Comparison of ENCODE assay signal across 1 cellular context in the genomic region with DNA sequence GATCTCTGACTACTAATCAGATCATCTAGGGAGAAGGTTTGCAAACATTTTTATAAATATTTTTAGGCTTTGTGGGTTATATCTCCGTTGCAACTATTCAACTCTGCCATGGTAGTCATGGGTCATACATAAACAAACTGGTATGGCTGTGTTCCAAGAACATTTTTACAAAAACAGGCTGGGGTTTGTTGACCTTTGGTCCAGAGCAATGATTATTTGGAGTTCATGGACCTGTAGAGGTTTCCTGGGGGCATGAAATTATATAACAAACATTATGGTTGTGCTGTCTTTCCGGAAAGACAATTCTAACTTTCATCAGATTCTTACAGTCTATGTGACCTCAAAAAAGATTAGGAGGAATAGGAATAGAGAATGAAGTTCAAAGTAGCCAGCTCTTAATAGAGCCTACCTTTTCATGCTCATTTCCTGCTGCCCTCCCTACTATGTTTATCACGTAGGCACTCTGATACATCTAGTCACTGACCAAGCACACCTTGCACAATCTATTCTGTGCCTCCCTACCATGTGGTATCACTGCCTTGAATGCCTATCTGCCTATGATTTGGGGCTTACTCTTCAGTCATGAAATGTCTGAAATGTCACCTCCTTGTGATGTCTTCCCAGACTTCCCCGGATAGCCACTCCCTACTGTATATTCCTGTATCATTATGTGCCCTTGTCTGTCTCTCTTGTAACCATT.
TF ChIP-seq lines count a peak whose summit lies in the region.

No MANE protein-coding gene starts in this region.

TF ChIP-seq in HepG2, 621 proteins besides CTCF, POLR2A, EP300 and RAD21 (continued from another document and continues in another):
- TF ChIP-seq, protein P1, sequence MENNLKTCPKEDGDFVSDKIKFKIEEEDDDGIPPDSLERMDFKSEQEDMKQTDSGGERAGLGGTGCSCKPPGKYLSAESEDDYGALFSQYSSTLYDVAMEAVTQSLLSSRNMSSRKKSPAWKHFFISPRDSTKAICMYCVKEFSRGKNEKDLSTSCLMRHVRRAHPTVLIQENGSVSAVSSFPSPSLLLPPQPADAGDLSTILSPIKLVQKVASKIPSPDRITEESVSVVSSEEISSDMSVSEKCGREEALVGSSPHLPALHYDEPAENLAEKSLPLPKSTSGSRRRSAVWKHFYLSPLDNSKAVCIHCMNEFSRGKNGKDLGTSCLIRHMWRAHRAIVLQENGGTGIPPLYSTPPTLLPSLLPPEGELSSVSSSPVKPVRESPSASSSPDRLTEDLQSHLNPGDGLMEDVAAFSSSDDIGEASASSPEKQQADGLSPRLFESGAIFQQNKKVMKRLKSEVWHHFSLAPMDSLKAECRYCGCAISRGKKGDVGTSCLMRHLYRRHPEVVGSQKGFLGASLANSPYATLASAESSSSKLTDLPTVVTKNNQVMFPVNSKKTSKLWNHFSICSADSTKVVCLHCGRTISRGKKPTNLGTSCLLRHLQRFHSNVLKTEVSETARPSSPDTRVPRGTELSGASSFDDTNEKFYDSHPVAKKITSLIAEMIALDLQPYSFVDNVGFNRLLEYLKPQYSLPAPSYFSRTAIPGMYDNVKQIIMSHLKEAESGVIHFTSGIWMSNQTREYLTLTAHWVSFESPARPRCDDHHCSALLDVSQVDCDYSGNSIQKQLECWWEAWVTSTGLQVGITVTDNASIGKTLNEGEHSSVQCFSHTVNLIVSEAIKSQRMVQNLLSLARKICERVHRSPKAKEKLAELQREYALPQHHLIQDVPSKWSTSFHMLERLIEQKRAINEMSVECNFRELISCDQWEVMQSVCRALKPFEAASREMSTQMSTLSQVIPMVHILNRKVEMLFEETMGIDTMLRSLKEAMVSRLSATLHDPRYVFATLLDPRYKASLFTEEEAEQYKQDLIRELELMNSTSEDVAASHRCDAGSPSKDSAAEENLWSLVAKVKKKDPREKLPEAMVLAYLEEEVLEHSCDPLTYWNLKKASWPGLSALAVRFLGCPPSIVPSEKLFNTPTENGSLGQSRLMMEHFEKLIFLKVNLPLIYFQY (CRISPR knock-in tag; IDR thresholded peaks at IDR 0.05; ENCODE audit: borderline replicate concordance): 0 out of 2 replicates have a peak, but pooled peaks have one; percentile 29
- TF ChIP-seq ISL2 (CRISPR knock-in tag; IDR thresholded peaks at IDR 0.05): peak; percentile 95
- TF ChIP-seq ZKSCAN5 (CRISPR knock-in tag; IDR thresholded peaks at IDR 0.05): peak; percentile 96
- TF ChIP-seq MED13 (CRISPR knock-in tag; IDR thresholded peaks at IDR 0.05): peak; percentile 71; the same call in 1 of the 2 replicates
- TF ChIP-seq ETV6 (CRISPR knock-in tag; conservative IDR thresholded peaks at IDR 0.05): no peak
- TF ChIP-seq ZNF646 (CRISPR knock-in tag; IDR thresholded peaks at IDR 0.05): 0 out of 2 replicates have a peak, but pooled peaks have one; percentile 44
- TF ChIP-seq ZNF563 (CRISPR knock-in tag; IDR thresholded peaks at IDR 0.05): no peak
- no peak for TF ChIP-seq RBM22 (optimal IDR thresholded peaks at IDR 0.05; ENCODE audit: low read length)
- TF ChIP-seq POGZ (CRISPR knock-in tag; IDR thresholded peaks at IDR 0.05): peak; percentile 96
- TF ChIP-seq ZEB1 (IDR thresholded peaks at IDR 0.05; ENCODE audit: insufficient replicate concordance, low read depth): peak; percentile 90
- no peak for TF ChIP-seq ZNF30 (CRISPR knock-in tag; IDR thresholded peaks at IDR 0.05)
- TF ChIP-seq ZSCAN31 (CRISPR knock-in tag; IDR thresholded peaks at IDR 0.05; ENCODE audit: low read depth): peak; percentile 86
- TF ChIP-seq, protein P2, sequence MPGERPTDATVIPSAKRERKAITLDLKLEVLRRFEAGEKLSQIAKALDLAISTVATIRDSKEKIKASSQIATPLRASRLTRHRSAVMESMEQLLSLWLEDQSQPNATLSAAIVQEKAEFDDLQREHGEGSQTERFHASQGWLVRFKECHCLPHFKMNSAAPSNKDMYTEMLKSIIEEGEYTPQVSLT (CRISPR knock-in tag; IDR thresholded peaks at IDR 0.05; ENCODE audit: borderline replicate concordance, low read depth): no peak
- no peak for TF ChIP-seq IRX3 (CRISPR knock-in tag; IDR thresholded peaks at IDR 0.05; ENCODE audit: borderline replicate concordance, low read depth)
- no peak; the same call in 1 of the 2 replicates for TF ChIP-seq ZSCAN21 (CRISPR knock-in tag; IDR thresholded peaks at IDR 0.05; ENCODE audit: borderline replicate concordance)
- TF ChIP-seq ZNF552 (CRISPR knock-in tag; IDR thresholded peaks at IDR 0.05; ENCODE audit: borderline replicate concordance): no peak
- peak; percentile 93; the same call in 1 of the 2 replicates for TF ChIP-seq SALL1 (CRISPR knock-in tag; IDR thresholded peaks at IDR 0.05)
- TF ChIP-seq ZNF207 (IDR thresholded peaks at IDR 0.05; ENCODE audit: borderline replicate concordance): no peak
- TF ChIP-seq ZBTB38 (CRISPR knock-in tag; IDR thresholded peaks at IDR 0.05): peak; percentile 49; the same call in 1 of the 2 replicates
- no peak for TF ChIP-seq CHCHD3 (CRISPR knock-in tag; IDR thresholded peaks at IDR 0.05)
- TF ChIP-seq PATZ1 (CRISPR knock-in tag; IDR thresholded peaks at IDR 0.05): peak; percentile 66
- peak; percentile 33; the same call in 1 of the 2 replicates for TF ChIP-seq ZNF343 (CRISPR knock-in tag; IDR thresholded peaks at IDR 0.05)
- peak; percentile 68; the same call in 1 of the 2 replicates for TF ChIP-seq ZNF362 (CRISPR knock-in tag; IDR thresholded peaks at IDR 0.05; ENCODE audit: borderline replicate concordance)
- no peak for TF ChIP-seq MIER2 (CRISPR knock-in tag; IDR thresholded peaks at IDR 0.05)
- TF ChIP-seq AHR (CRISPR knock-in tag; IDR thresholded peaks at IDR 0.05): no peak
- TF ChIP-seq POLR2AphosphoS2 (IDR thresholded peaks at IDR 0.05; ENCODE audit: low read depth, low read length): no peak
- TF ChIP-seq CENPX (CRISPR knock-in tag; IDR thresholded peaks at IDR 0.05): no peak
- TF ChIP-seq PHF8 (CRISPR knock-in tag; IDR thresholded peaks at IDR 0.05): 0 out of 2 replicates have a peak, but pooled peaks have one; percentile 28
- peak; percentile 24 for TF ChIP-seq CBX1 (IDR thresholded peaks at IDR 0.05; ENCODE audit: low read depth)
- TF ChIP-seq ZNF773 (CRISPR knock-in tag; IDR thresholded peaks at IDR 0.05; ENCODE audit: borderline replicate concordance): no peak
- peak; percentile 96 for TF ChIP-seq TBL1XR1 (IDR thresholded peaks at IDR 0.05; ENCODE audit: borderline replicate concordance, low read length, partially characterized antibody)
- TF ChIP-seq ZNF280B (CRISPR knock-in tag; IDR thresholded peaks at IDR 0.05; ENCODE audit: borderline replicate concordance): no peak
- TF ChIP-seq NFYC (CRISPR knock-in tag; IDR thresholded peaks at IDR 0.05): 0 out of 2 replicates have a peak, but pooled peaks have one; percentile 16
- peak; percentile 91; the same call in 1 of the 2 replicates for TF ChIP-seq ELF4 (CRISPR knock-in tag; IDR thresholded peaks at IDR 0.05; ENCODE audit: borderline replicate concordance)
- no peak for TF ChIP-seq ZNF232 (CRISPR knock-in tag; IDR thresholded peaks at IDR 0.05; ENCODE audit: borderline replicate concordance)
- TF ChIP-seq IRF2 (CRISPR knock-in tag; IDR thresholded peaks at IDR 0.05): peak; percentile 89; the same call in 1 of the 2 replicates
- peak; percentile 94 for TF ChIP-seq TEF (CRISPR knock-in tag; IDR thresholded peaks at IDR 0.05)
- no peak for TF ChIP-seq ZNF234 (CRISPR knock-in tag; conservative IDR thresholded peaks at IDR 0.05)
- TF ChIP-seq IKZF4 (CRISPR knock-in tag; IDR thresholded peaks at IDR 0.05; ENCODE audit: borderline replicate concordance, low read depth, not compliant biosample characterization): no peak
- peak; percentile 98 for TF ChIP-seq NCOA1 (CRISPR knock-in tag; IDR thresholded peaks at IDR 0.05)
- TF ChIP-seq TRIM24 (CRISPR knock-in tag; IDR thresholded peaks at IDR 0.05): peak; percentile 21; the same call in 1 of the 2 replicates
- peak; percentile 51; the same call in 1 of the 2 replicates for TF ChIP-seq ZMAT3 (CRISPR knock-in tag; conservative IDR thresholded peaks at IDR 0.05)
- peak; percentile 74 for TF ChIP-seq ERF (CRISPR knock-in tag; IDR thresholded peaks at IDR 0.05)
- no peak; the same call in 1 of the 2 replicates for TF ChIP-seq ZNF121 (CRISPR knock-in tag; IDR thresholded peaks at IDR 0.05)
- no peak for TF ChIP-seq ZNF383 (CRISPR knock-in tag; IDR thresholded peaks at IDR 0.05; ENCODE audit: borderline replicate concordance)
- 0 out of 2 replicates have a peak, but pooled peaks have one; percentile 49 for TF ChIP-seq ZNF430 (CRISPR knock-in tag; IDR thresholded peaks at IDR 0.05)
- peak; percentile 60; the same call in 1 of the 2 replicates for TF ChIP-seq TARDBP (CRISPR knock-in tag; IDR thresholded peaks at IDR 0.05)
